ENCODE assay signal across 9 cellular contexts in the genomic region with DNA sequence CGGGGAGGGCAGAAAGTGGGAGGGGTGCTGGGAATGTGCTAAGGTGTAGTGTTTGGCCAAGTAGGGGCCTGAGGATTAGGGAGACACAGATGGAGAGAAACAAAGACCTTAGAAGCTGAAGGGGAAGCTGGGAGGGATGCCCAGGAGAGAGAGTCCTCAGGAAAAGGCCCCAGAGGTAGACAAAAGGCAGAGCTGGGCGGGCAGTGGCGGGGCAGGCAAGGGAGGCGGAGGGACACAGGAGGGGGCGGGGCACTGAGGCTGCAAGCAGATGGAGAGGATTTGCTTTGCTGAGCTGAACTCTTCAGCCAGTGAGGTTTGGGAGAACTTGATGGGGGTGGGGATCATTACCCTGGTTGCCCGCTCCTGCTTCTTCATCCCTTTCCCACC. TPM values are rescaled to one million over a fixed set of nuclear protein-coding genes. Genes with fewer than 3 reads are reported as not detected.
DNase-seq lines count a peak whose midpoint lies in the region; ATAC-seq, FAIRE-seq and TF ChIP-seq lines count a peak whose summit lies in the region.
"Had no signal": no experiment of that assay in that cellular context is flagged by ENCODE, and none has a peak within 500 bp of the region (broad histone marks: within the 10 kb centered on the region; RNA-seq: fewer than 3 reads in every experiment).

No MANE protein-coding gene starts in this region.

- H3K9ac ChIP-seq in neuronal stem cell (ENCODE audit: low read depth, low read length, poor library complexity), result peak overlapping the region; percentile 100

- no peak for FAIRE-seq in H54 (lab: Jason Lieb, UNC)

- no peak overlapping the region for H3K4ac ChIP-seq in neuronal stem cell (ENCODE audit: low read length)

- H2BK120ac ChIP-seq in neuronal stem cell (ENCODE audit: low read depth, low read length), result no peak overlapping the region

- H3K4me1 ChIP-seq in ectodermal cell (ENCODE audit: control insufficient read depth, insufficient read depth, low read length) (peaks cover 38% of the 10 kb centered on the region), neuronal stem cell (ENCODE audit: control insufficient read depth in 2 of 2, insufficient read depth in 1 of 2, low read depth in 1 of 2, low read length in 2 of 2) (peaks cover 40 to 47% of the 10 kb centered on the region in 2 donors)

- H3K36me3 ChIP-seq in ectodermal cell (ENCODE audit: control insufficient read depth, insufficient read depth, low read length), result peaks cover 23% of the 10 kb centered on the region
- peaks cover 27 to 45% of the 10 kb centered on the region in 2 donors for H3K36me3 ChIP-seq in neuronal stem cell (replicated peaks in 1 of 2; ENCODE audit: control insufficient read depth in 2 of 2, insufficient read depth in 2 of 2, low read length in 2 of 2)

- no peak overlapping the region for H2AFZ ChIP-seq in neuronal stem cell (ENCODE audit: low read length)

- H3K9me3 ChIP-seq in ectodermal cell (ENCODE audit: control insufficient read depth, low read length), result no peaks in the 10 kb centered on the region
- H3K9me3 ChIP-seq in neuronal stem cell (replicated peaks in 1 of 2; ENCODE audit: control insufficient read depth in 2 of 2, insufficient read depth in 1 of 2, low read depth in 1 of 2, low read length in 2 of 2), result peaks cover 0 to 4% of the 10 kb centered on the region in 2 donors

- no peak overlapping the region for H3K23ac ChIP-seq in neuronal stem cell (ENCODE audit: low read depth, low read length, poor library complexity)

- peak; percentile 36 for DNase-seq in DMS53 treated with DMSO at 0.1 percent for 48 hours (lab: John Stamatoyannopoulos, UW; ENCODE audit: unreplicated experiment)
- peak; percentile 2 for DNase-seq in NCI-H526 treated with DMSO at 0.1 percent for 48 hours (lab: John Stamatoyannopoulos, UW)
- peak; percentile 84 for DNase-seq in neuronal stem cell (ENCODE audit: low spot score)
- DNase-seq in activated CD4-positive, alpha-beta T cell treated with anti-CD3 and anti-CD28 coated beads, Interleukin-2, amount 50 U/mL, for 4 hours, result no peak
- no peak for DNase-seq in H54 (ENCODE audit: insufficient read length, low spot score)

- no peak overlapping the region for H4K91ac ChIP-seq in neuronal stem cell (ENCODE audit: low read depth, low read length, poor library complexity)

- 3 to 4% methylated on average over 5 to 6 of the region's 6 CpGs for WGBS in ectodermal cell, 2 experiments
- WGBS in neuronal stem cell (ENCODE audit: extremely low coverage in 2 of 2, insufficient read length in 2 of 2, insufficient replicate concordance in 1 of 2), 2 donors, result no CpG with 5 or more reads among the region's 6 CpGs

- H2BK15ac ChIP-seq in neuronal stem cell (ENCODE audit: low read length), result no peak overlapping the region

- H3K4me3 ChIP-seq in ectodermal cell (ENCODE audit: insufficient read depth, low read depth, low read length) (peak overlapping the region; percentile 92), neuronal stem cell (ENCODE audit: low read length in 2 of 2) (peak overlapping the region; percentile 93 to 98)

- no peak for ATAC-seq in GM21723 (IDR thresholded peaks at IDR 0.05; ENCODE audit: unreplicated experiment)
- ATAC-seq in HG03469 (IDR thresholded peaks at IDR 0.05; ENCODE audit: unreplicated experiment), result no peak

- peak overlapping the region; percentile 56 for H2BK5ac ChIP-seq in neuronal stem cell (ENCODE audit: low read length)

- H3K18ac ChIP-seq in neuronal stem cell (ENCODE audit: low read length), result peak overlapping the region; percentile 90

- no peak overlapping the region for H2BK12ac ChIP-seq in neuronal stem cell (ENCODE audit: low read length)

- no peak for TF ChIP-seq POLR2A in H54 (IDR thresholded peaks at IDR 0.05; ENCODE audit: low read depth, low read length)

- peak overlapping the region; percentile 16 for H2AK5ac ChIP-seq in neuronal stem cell (ENCODE audit: low read depth, low read length)

- H3K27me3 ChIP-seq in ectodermal cell (ENCODE audit: control insufficient read depth, insufficient read depth, low read length, poor library complexity, severe bottlenecking) (peaks cover 15% of the 10 kb centered on the region), neuronal stem cell (ENCODE audit: control insufficient read depth in 3 of 3, insufficient read depth in 3 of 3, low read depth in 1 of 3, low read length in 3 of 3) (peaks cover 0 to 2% (median 0%) of the 10 kb centered on the region in 3 experiments)

- no peak overlapping the region for H3K14ac ChIP-seq in neuronal stem cell (ENCODE audit: low read length)

- peak overlapping the region; percentile 84 for H3K4me2 ChIP-seq in neuronal stem cell (ENCODE audit: insufficient read depth, low read length, poor library complexity, severe bottlenecking)

- H3K79me1 ChIP-seq in neuronal stem cell (ENCODE audit: low read depth, low read length), result peaks cover 8% of the 10 kb centered on the region

- H3K27ac ChIP-seq in ectodermal cell (ENCODE audit: insufficient read depth, low read depth, low read length, poor library complexity, severe bottlenecking), result peak overlapping the region; percentile 94
- H3K27ac ChIP-seq in neuronal stem cell (replicated peaks; ENCODE audit: low read length), result peak overlapping the region; percentile 96
- H3K27ac ChIP-seq: HL-60 had no signal

- no peak overlapping the region for H4K8ac ChIP-seq in neuronal stem cell (ENCODE audit: low read depth, low read length)

RNA-seq across cellular contexts. Expression of a gene that starts 2.8 kb away (rescaled TPM):
- 1,165 TPM for polyA plus RNA-seq in ectodermal cell (2013, experiment 1 of 4)
- 1,075 TPM for polyA plus RNA-seq in ectodermal cell (2013, experiment 2 of 4)
- polyA plus RNA-seq in ectodermal cell (2013, experiment 3 of 4), result 1,054 TPM
- 1,199 TPM for polyA plus RNA-seq in ectodermal cell (2013, experiment 4 of 4)
- 2,422 TPM for polyA plus RNA-seq in neuronal stem cell (2013, experiment 1 of 2)
- polyA plus RNA-seq in neuronal stem cell (2013, experiment 2 of 2), result 2,254 TPM

RNA-seq across cellular contexts. Expression of a gene that starts 3.3 kb away (rescaled TPM):
- 5.8 TPM for polyA plus RNA-seq in ectodermal cell (2013, experiment 1 of 4)
- polyA plus RNA-seq in ectodermal cell (2013, experiment 2 of 4), result 7.7 TPM
- 3.8 TPM for polyA plus RNA-seq in ectodermal cell (2013, experiment 3 of 4)
- 4.1 TPM for polyA plus RNA-seq in ectodermal cell (2013, experiment 4 of 4)
- polyA plus RNA-seq in neuronal stem cell (2013, experiment 1 of 2), result 4.6 TPM
- polyA plus RNA-seq in neuronal stem cell (2013, experiment 2 of 2), result 4.9 TPM

RNA-seq across cellular contexts. Expression of a gene that starts 16.1 kb away (rescaled TPM):
- polyA plus RNA-seq in ectodermal cell (2013, experiment 1 of 4), result 150 TPM
- polyA plus RNA-seq in ectodermal cell (2013, experiment 2 of 4), result 148 TPM
- 136 TPM for polyA plus RNA-seq in ectodermal cell (2013, experiment 3 of 4)
- polyA plus RNA-seq in ectodermal cell (2013, experiment 4 of 4), result 146 TPM
- 158 TPM for polyA plus RNA-seq in neuronal stem cell (2013, experiment 1 of 2)
- 152 TPM for polyA plus RNA-seq in neuronal stem cell (2013, experiment 2 of 2)

RNA-seq across cellular contexts. Expression of a gene that starts 20.3 kb away (rescaled TPM):
- polyA plus RNA-seq in ectodermal cell (2013, experiment 1 of 4), result 3.9 TPM
- polyA plus RNA-seq in ectodermal cell (2013, experiment 2 of 4), result 2.9 TPM
- polyA plus RNA-seq in ectodermal cell (2013, experiment 3 of 4), result 1.8 TPM
- 3.2 TPM for polyA plus RNA-seq in ectodermal cell (2013, experiment 4 of 4)
- 3.9 TPM for polyA plus RNA-seq in neuronal stem cell (2013, experiment 1 of 2)
- 3.8 TPM for polyA plus RNA-seq in neuronal stem cell (2013, experiment 2 of 2)

RNA-seq across cellular contexts. Expression of a gene that starts 45.1 kb away (rescaled TPM):
- 29.4 TPM for polyA plus RNA-seq in ectodermal cell (2013, experiment 1 of 4)
- 25.8 TPM for polyA plus RNA-seq in ectodermal cell (2013, experiment 2 of 4)
- 26.1 TPM for polyA plus RNA-seq in ectodermal cell (2013, experiment 3 of 4)
- polyA plus RNA-seq in ectodermal cell (2013, experiment 4 of 4), result 34.7 TPM
- 24.4 TPM for polyA plus RNA-seq in neuronal stem cell (2013, experiment 1 of 2)
- polyA plus RNA-seq in neuronal stem cell (2013, experiment 2 of 2), result 23.7 TPM

Comparison
In these comparisons a context has a peak if more than half of its experiments do, and no peak if none do; other contexts are left out.
1. DNase-seq: peak in DMS53 treated with DMSO at 0.1 percent for 48 hours (single experiment), NCI-H526 treated with DMSO at 0.1 percent for 48 hours (single experiment) and neuronal stem cell (single experiment); none in activated CD4-positive, alpha-beta T cell treated with anti-CD3 and anti-CD28 coated beads, Interleukin-2, amount 50 U/mL, for 4 hours (0 of 2) and H54 (single experiment).